In genomic region chr3:94529821-94530220, GRCh38 we compare ENCODE assay signal across 8 cellular contexts.
"Had no signal": no experiment of that assay in that cellular context is flagged by ENCODE, and none has a peak within 500 bp of the region (broad histone marks: within the 10 kb centered on the region; RNA-seq: fewer than 3 reads in every experiment).

No MANE protein-coding gene starts in this region.

- FAIRE-seq: G401.6, GM12878, GM12891, GM12892, GM18507, GM19239 had no signal

- ATAC-seq: GM12878 had no signal

- DNase-seq: GDM1, GF-D8 had no signal

- H3K4me3 ChIP-seq: GM12878 had no signal
